1 cellular context compared by ENCODE assay signal in genomic region chr1:223710179-223711133, GRCh38.
TF ChIP-seq lines count a peak whose summit lies in the region.

No MANE protein-coding gene starts in this region.

TF ChIP-seq in K562, 482 proteins besides CTCF, POLR2A, EP300 and RAD21 (continued from another document and continues in another):
- TF ChIP-seq FOXM1 (IDR thresholded peaks at IDR 0.05; ENCODE audit: low read depth), result 0 out of 2 replicates have a peak, but pooled peaks have one; percentile 16
- no peak for TF ChIP-seq FOXM1 (CRISPR knock-in tag; IDR thresholded peaks at IDR 0.05; ENCODE audit: low read depth)
- TF ChIP-seq TBP (optimal IDR thresholded peaks at IDR 0.05; ENCODE audit: low read depth, low read length), result no peak
- TF ChIP-seq ZNF277 (CRISPR knock-in tag; IDR thresholded peaks at IDR 0.05; ENCODE audit: borderline replicate concordance), result no peak
- peak; percentile 74 for TF ChIP-seq ARID1B (IDR thresholded peaks at IDR 0.05)
- no peak for TF ChIP-seq ZBTB1 (CRISPR knock-in tag; IDR thresholded peaks at IDR 0.05; ENCODE audit: borderline replicate concordance, low read depth)
- no peak for TF ChIP-seq RBM25 (IDR thresholded peaks at IDR 0.05; ENCODE audit: low read depth, low read length, severe bottlenecking)
- TF ChIP-seq ZNF699 (CRISPR knock-in tag; IDR thresholded peaks at IDR 0.05; ENCODE audit: insufficient replicate concordance), result no peak
- TF ChIP-seq WHSC1 (IDR thresholded peaks at IDR 0.05; ENCODE audit: low read length), result no peak
- TF ChIP-seq ZBTB33 (CRISPR knock-in tag; IDR thresholded peaks at IDR 0.05), result no peak
- TF ChIP-seq HIVEP1 (CRISPR knock-in tag; IDR thresholded peaks at IDR 0.05), result no peak
- TF ChIP-seq, protein P1, sequence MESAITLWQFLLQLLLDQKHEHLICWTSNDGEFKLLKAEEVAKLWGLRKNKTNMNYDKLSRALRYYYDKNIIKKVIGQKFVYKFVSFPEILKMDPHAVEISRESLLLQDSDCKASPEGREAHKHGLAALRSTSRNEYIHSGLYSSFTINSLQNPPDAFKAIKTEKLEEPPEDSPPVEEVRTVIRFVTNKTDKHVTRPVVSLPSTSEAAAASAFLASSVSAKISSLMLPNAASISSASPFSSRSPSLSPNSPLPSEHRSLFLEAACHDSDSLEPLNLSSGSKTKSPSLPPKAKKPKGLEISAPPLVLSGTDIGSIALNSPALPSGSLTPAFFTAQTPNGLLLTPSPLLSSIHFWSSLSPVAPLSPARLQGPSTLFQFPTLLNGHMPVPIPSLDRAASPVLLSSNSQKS (CRISPR knock-in tag; IDR thresholded peaks at IDR 0.05), result no peak
- TF ChIP-seq PTTG1 (tag; IDR thresholded peaks at IDR 0.05; ENCODE audit: low read depth), result no peak
- no peak for TF ChIP-seq ZBTB9 (CRISPR knock-in tag; IDR thresholded peaks at IDR 0.05)
- TF ChIP-seq CBFA2T3 (IDR thresholded peaks at IDR 0.05), result peak; percentile 89
- no peak for TF ChIP-seq HDAC3 (IDR thresholded peaks at IDR 0.05; ENCODE audit: borderline replicate concordance, partially characterized antibody)
- no peak for TF ChIP-seq ZNF589 (CRISPR knock-in tag; IDR thresholded peaks at IDR 0.05; ENCODE audit: low read depth)
- no peak for TF ChIP-seq RNF219 (CRISPR knock-in tag; IDR thresholded peaks at IDR 0.05)
- TF ChIP-seq CBFA2T2 (conservative IDR thresholded peaks at IDR 0.05), result peak; percentile 82
- peak; percentile 73 for TF ChIP-seq TCF3 (CRISPR knock-in tag; IDR thresholded peaks at IDR 0.05)
- no peak for TF ChIP-seq KAT8 (IDR thresholded peaks at IDR 0.05; ENCODE audit: low read depth)
- TF ChIP-seq PCBP1 (IDR thresholded peaks at IDR 0.05; ENCODE audit: low read depth, low read length, poor library complexity, severe bottlenecking), result no peak
- no peak for TF ChIP-seq SIN3B (IDR thresholded peaks at IDR 0.05; ENCODE audit: low read depth)
- TF ChIP-seq BRCA1 (IDR thresholded peaks at IDR 0.05), result no peak
- TF ChIP-seq BRCA1 (CRISPR knock-in tag; IDR thresholded peaks at IDR 0.05), result no peak
- TF ChIP-seq ARNT (IDR thresholded peaks at IDR 0.05), result no peak
- no peak for TF ChIP-seq CBX5 (IDR thresholded peaks at IDR 0.05; ENCODE audit: borderline replicate concordance, low read depth)
- no peak for TF ChIP-seq CXXC5 (CRISPR knock-in tag; IDR thresholded peaks at IDR 0.05)
- TF ChIP-seq NR1H2 (CRISPR knock-in tag; IDR thresholded peaks at IDR 0.05), result no peak
- TF ChIP-seq GTF2A2 (tag; IDR thresholded peaks at IDR 0.05), result no peak
- 0 out of 2 replicates have a peak, but pooled peaks have one; percentile 55 for TF ChIP-seq DPF2 (IDR thresholded peaks at IDR 0.05)
- no peak for TF ChIP-seq KDM5B (IDR thresholded peaks at IDR 0.05; ENCODE audit: insufficient replicate concordance, low read depth, low read length)
- TF ChIP-seq ZNF263 (CRISPR knock-in tag; IDR thresholded peaks at IDR 0.05; ENCODE audit: borderline replicate concordance), result no peak
- no peak for TF ChIP-seq ZNF316 (IDR thresholded peaks at IDR 0.05)
- TF ChIP-seq STAT6 (CRISPR knock-in tag; IDR thresholded peaks at IDR 0.05), result no peak
- TF ChIP-seq KLF16 (IDR thresholded peaks at IDR 0.05), result peak; percentile 17; the same call in 1 of the 2 replicates
- TF ChIP-seq UBTF (IDR thresholded peaks at IDR 0.05; ENCODE audit: borderline replicate concordance in 1 of 2, low read depth in 2 of 2, low read length in 2 of 2), result no peak
- TF ChIP-seq ZKSCAN1 (IDR thresholded peaks at IDR 0.05; ENCODE audit: low read depth, low read length), result no peak
- TF ChIP-seq, protein P2, sequence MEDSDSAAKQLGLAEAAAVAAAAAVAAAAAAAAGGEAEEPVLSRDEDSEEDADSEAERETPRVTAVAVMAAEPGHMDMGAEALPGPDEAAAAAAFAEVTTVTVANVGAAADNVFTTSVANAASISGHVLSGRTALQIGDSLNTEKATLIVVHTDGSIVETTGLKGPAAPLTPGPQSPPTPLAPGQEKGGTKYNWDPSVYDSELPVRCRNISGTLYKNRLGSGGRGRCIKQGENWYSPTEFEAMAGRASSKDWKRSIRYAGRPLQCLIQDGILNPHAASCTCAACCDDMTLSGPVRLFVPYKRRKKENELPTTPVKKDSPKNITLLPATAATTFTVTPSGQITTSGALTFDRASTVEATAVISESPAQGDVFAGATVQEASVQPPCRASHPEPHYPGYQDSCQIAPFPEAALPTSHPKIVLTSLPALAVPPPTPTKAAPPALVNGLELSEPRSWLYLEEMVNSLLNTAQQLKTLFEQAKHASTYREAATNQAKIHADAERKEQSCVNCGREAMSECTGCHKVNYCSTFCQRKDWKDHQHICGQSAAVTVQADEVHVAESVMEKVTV (CRISPR knock-in tag; IDR thresholded peaks at IDR 0.05), result no peak
- no peak for TF ChIP-seq TAF1 (IDR thresholded peaks at IDR 0.05; ENCODE audit: control insufficient read depth, extremely low read depth, insufficient read depth, low read length, severe bottlenecking)
- no peak for TF ChIP-seq RFX7 (CRISPR knock-in tag; IDR thresholded peaks at IDR 0.05)
- no peak for TF ChIP-seq TGIF2 (CRISPR knock-in tag; IDR thresholded peaks at IDR 0.05)
- TF ChIP-seq ZNF785 (CRISPR knock-in tag; IDR thresholded peaks at IDR 0.05), result no peak
- TF ChIP-seq NCOR1 (IDR thresholded peaks at IDR 0.05), result peak; percentile 75; the same call in 1 of the 2 replicates
- TF ChIP-seq FOXA1 (IDR thresholded peaks at IDR 0.05; ENCODE audit: borderline replicate concordance), result no peak
- no peak for TF ChIP-seq AFF4 (CRISPR knock-in tag; IDR thresholded peaks at IDR 0.05)
- TF ChIP-seq GABPA (tag; conservative IDR thresholded peaks at IDR 0.05; ENCODE audit: low read depth), result no peak
